Comparison of ENCODE assay signal across 13 cellular contexts in genomic region chr16:66409156-66409555, GRCh38. TPM values are rescaled to one million over a fixed set of nuclear protein-coding genes. Genes with fewer than 3 reads are reported as not detected.
DNase-seq lines count a peak whose midpoint lies in the region; FAIRE-seq and TF ChIP-seq lines count a peak whose summit lies in the region.
"Had no signal": no experiment of that assay in that cellular context is flagged by ENCODE, and none has a peak within 500 bp of the region (broad histone marks: within the 10 kb centered on the region; RNA-seq: fewer than 3 reads in every experiment).

No MANE protein-coding gene starts in this region.

- peak overlapping the region; percentile 88 for H3K9ac ChIP-seq in keratinocyte (ENCODE audit: control insufficient read depth, extremely low read depth, insufficient read depth, low read length)

- H3K9me3 ChIP-seq in keratinocyte (ENCODE audit: control insufficient read depth, low read depth, low read length): no peaks in the 10 kb centered on the region
- H3K9me3 ChIP-seq: uterus had no signal

- H3K4me1 Mint-ChIP-seq in activated naive CD8-positive, alpha-beta T cell (ENCODE audit: low read depth): peaks cover 28% of the 10 kb centered on the region

- H4K20me1 ChIP-seq in keratinocyte (ENCODE audit: control insufficient read depth, extremely low read depth, insufficient read depth, low read length): no peaks in the 10 kb centered on the region

- H3K36me3 ChIP-seq in keratinocyte (ENCODE audit: control insufficient read depth in 2 of 2, extremely low read depth in 1 of 2, insufficient read depth in 2 of 2, low read length in 2 of 2): no peaks in the 10 kb centered on the region
- H3K36me3 ChIP-seq: gastroesophageal sphincter, uterus had no signal

- peaks cover under 1% of the 10 kb centered on the region for H3K27me3 Mint-ChIP-seq in activated naive CD8-positive, alpha-beta T cell

- peak; percentile 43 for FAIRE-seq in keratinocyte (lab: Jason Lieb, UNC)
- FAIRE-seq: D721Med, H1 had no signal

- peak overlapping the region; percentile 93 for H3K27ac Mint-ChIP-seq in activated naive CD8-positive, alpha-beta T cell
- H3K27ac Mint-ChIP-seq: natural killer cell had no signal

- H3K27ac ChIP-seq in keratinocyte (ENCODE audit: control insufficient read depth, insufficient read depth, low read length): peak overlapping the region; percentile 97
- H3K27ac ChIP-seq: uterus had no signal

- dilution Hi-C loops in keratinocyte (cut with MboI; ENCODE audit: extremely low pct_ligation_motif_present, low sequenced_read_pairs): no loop called here

- peak; percentile 56 for DNase-seq in ACHN
- peak; percentile 25 for DNase-seq in HCEC 1CT
- DNase-seq in keratinocyte (ENCODE audit: low read depth, low spot score): no peak
- no peak for DNase-seq in T1000 (lab: John Stamatoyannopoulos, UW)
- DNase-seq in UCSD-AML1 (lab: John Stamatoyannopoulos, UW; ENCODE audit: unreplicated experiment): no peak
- no peak for DNase-seq in GOT3 (lab: John Stamatoyannopoulos, UW)
- no peak for DNase-seq in NCI-H1048 (lab: John Stamatoyannopoulos, UW)
- DNase-seq: natural killer cell, uterus had no signal

- H2AFZ ChIP-seq in keratinocyte (ENCODE audit: control insufficient read depth, low read length): no peak overlapping the region

- H3K27me3 ChIP-seq in keratinocyte (ENCODE audit: control insufficient read depth, extremely low read depth, insufficient read depth, low read length): peaks cover 6% of the 10 kb centered on the region
- H3K27me3 ChIP-seq: gastroesophageal sphincter had no signal

- H3K4me3 ChIP-seq in keratinocyte (ENCODE audit: control insufficient read depth in 2 of 3, extremely low read depth in 1 of 3, insufficient read depth in 2 of 3, low read depth in 1 of 3, low read length in 3 of 3): peak overlapping the region; percentile 0 to 77 (median 63)
- H3K4me3 ChIP-seq: gastroesophageal sphincter, uterus had no signal

- peaks cover 28% of the 10 kb centered on the region for H3K4me1 ChIP-seq in keratinocyte (ENCODE audit: control insufficient read depth, extremely low read depth, insufficient read depth, low read length)

- H3K9me3 Mint-ChIP-seq in activated naive CD8-positive, alpha-beta T cell (ENCODE audit: low read depth): peaks cover 13% of the 10 kb centered on the region
- H3K9me3 Mint-ChIP-seq: natural killer cell had no signal

- H3K9me1 ChIP-seq in keratinocyte (ENCODE audit: control insufficient read depth, extremely low read depth, insufficient read depth, low read length): no peaks in the 10 kb centered on the region

- peak overlapping the region; percentile 98 for H3K4me2 ChIP-seq in keratinocyte (ENCODE audit: control insufficient read depth, extremely low read depth, insufficient read depth, low read depth, low read length)

- H3K4me3 Mint-ChIP-seq in activated naive CD8-positive, alpha-beta T cell: peak overlapping the region; percentile 85
- H3K4me3 Mint-ChIP-seq: natural killer cell had no signal

- no peaks in the 10 kb centered on the region for H3K79me2 ChIP-seq in keratinocyte (ENCODE audit: control insufficient read depth, insufficient read depth, low read length)

- in situ Hi-C loops in ACHN (cut with HindIII; ENCODE audit: low pct_ligation_motif_present, low pct_unique_long_range_greater_than_20kb, low sequenced_read_pairs): no loop called here

- H3K36me3 Mint-ChIP-seq in activated naive CD8-positive, alpha-beta T cell: peaks cover 14% of the 10 kb centered on the region
- H3K36me3 Mint-ChIP-seq: natural killer cell had no signal

- no peak for TF ChIP-seq CTCF in keratinocyte (optimal IDR thresholded peaks at IDR 0.05 in 1 of 3, IDR thresholded peaks at IDR 0.05 in 1 of 3, conservative IDR thresholded peaks at IDR 0.05 in 1 of 3; ENCODE audit: extremely low read depth in 1 of 3, insufficient read depth in 2 of 3, low read length in 3 of 3)

RNA-seq across cellular contexts. Expression of gene BEAN1, which starts 17.9 kb away (rescaled TPM):
- polyA plus RNA-seq in keratinocyte: 0.07 to 0.82 TPM (median 0.24 TPM) in 3 replicates
- 0.27 TPM for polyA plus RNA-seq in keratinocyte (2011; ENCODE audit: low read depth)
- polyA plus RNA-seq in keratinocyte (2011; cell fraction: cytosol; rRNA removed): 0.13 and 0.51 TPM in 2 replicates
- polyA plus RNA-seq in keratinocyte (2011; cell fraction: nucleus; rRNA removed): 0.75 and 1.0 TPM in 2 replicates
- polyA plus RNA-seq in keratinocyte (2012; ENCODE audit: low replicate concordance): 0.15 and 1.7 TPM in 2 replicates
- 0.13 to 0.29 TPM (median 0.26 TPM) in 3 replicates for polyA minus RNA-seq in keratinocyte
- polyA minus RNA-seq in keratinocyte (2011; cell fraction: cytosol; rRNA and poly(A)+ RNA removed): not detected
- 0.32 TPM in 1 of 2 replicates, not detected in the other for polyA minus RNA-seq in keratinocyte (2011; cell fraction: nucleus; rRNA and poly(A)+ RNA removed)

RNA-seq across cellular contexts. Expression of gene CDH5, which starts 42.7 kb away (rescaled TPM):
- polyA plus RNA-seq in keratinocyte: 0.02 to 0.05 TPM in 2 of 3 replicates, not detected in the other
- 0.85 TPM for polyA plus RNA-seq in keratinocyte (2011; ENCODE audit: low read depth)
- polyA plus RNA-seq in keratinocyte (2011; cell fraction: cytosol; rRNA removed): 0.01 TPM in 1 of 2 replicates, not detected in the other
- 0.06 and 0.12 TPM in 2 replicates for polyA plus RNA-seq in keratinocyte (2011; cell fraction: nucleus; rRNA removed)
- polyA plus RNA-seq in keratinocyte (2012; ENCODE audit: low replicate concordance): 0.06 TPM in 1 of 2 replicates, not detected in the other
- polyA minus RNA-seq in keratinocyte: not detected in 3 replicates
- not detected for polyA minus RNA-seq in keratinocyte (2011; cell fraction: cytosol; rRNA and poly(A)+ RNA removed)
- not detected in 2 replicates for polyA minus RNA-seq in keratinocyte (2011; cell fraction: nucleus; rRNA and poly(A)+ RNA removed)

Comparison
In these comparisons a context has a peak if more than half of its experiments do, and no peak if none do; other contexts are left out.
1. DNase-seq: peak in ACHN (single experiment) and HCEC 1CT (single experiment); none in keratinocyte (single experiment), T1000 (single experiment), UCSD-AML1 (single experiment), GOT3 (single experiment) and NCI-H1048 (single experiment).